Comparison of ENCODE assay signal across 17 cellular contexts in the genomic region with DNA sequence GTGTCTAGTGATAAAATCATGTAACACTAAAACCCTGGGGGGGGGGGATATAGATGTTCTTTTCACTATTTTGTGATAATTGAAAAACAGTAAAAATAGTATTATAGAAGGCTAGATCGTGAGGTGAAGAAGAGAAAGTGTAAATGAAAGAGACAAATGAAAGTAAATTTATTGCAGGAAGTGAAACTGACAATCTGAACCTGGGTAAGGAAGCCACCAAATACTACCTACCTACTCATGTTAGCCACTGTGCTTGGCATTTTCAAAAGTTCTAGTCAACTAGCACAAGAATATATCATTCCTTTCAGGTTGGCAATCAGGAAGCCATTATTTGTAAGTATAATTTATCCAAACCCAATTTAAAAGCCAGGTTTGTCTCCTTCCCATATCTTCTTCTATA.
DNase-seq lines count a peak whose midpoint lies in the region; TF ChIP-seq lines count a peak whose summit lies in the region.
"Had no signal": no experiment of that assay in that cellular context is flagged by ENCODE, and none has a peak within 500 bp of the region (broad histone marks: within the 10 kb centered on the region; RNA-seq: fewer than 3 reads in every experiment).

No MANE protein-coding gene starts in this region.

- H3K9ac ChIP-seq in Karpas-422 (ENCODE audit: low read length) = no peak overlapping the region
- no peak overlapping the region for H3K9ac ChIP-seq in OCI-LY1 (ENCODE audit: low read length)
- H3K9ac ChIP-seq in mesendoderm (ENCODE audit: low read length) = no peak overlapping the region
- H3K9ac ChIP-seq: GM23248 had no signal

- H3K4me3 ChIP-seq in Karpas-422 (ENCODE audit: low read length) (no peak overlapping the region), OCI-LY1 (ENCODE audit: low read depth, low read length, poor library complexity, severe bottlenecking) (no peak overlapping the region), mesendoderm (ENCODE audit: low read length) (no peak overlapping the region)
- H3K4me3 ChIP-seq: A549, GM23248 had no signal

- no peak overlapping the region for H3K18ac ChIP-seq in mesendoderm (ENCODE audit: low read length)

- no peak overlapping the region for H2BK120ac ChIP-seq in mesendoderm (ENCODE audit: low read depth, low read length)

- peak; percentile 0 for DNase-seq in NOMO-1 treated with DMSO at 0.1 percent for 48 hours (lab: John Stamatoyannopoulos, UW; ENCODE audit: unreplicated experiment)
- DNase-seq in NOMO-1 (lab: John Stamatoyannopoulos, UW; ENCODE audit: unreplicated experiment in 2 of 2) = no peak
- no peak for DNase-seq in Karpas-422
- no peak for DNase-seq in NCI-H524 (lab: John Stamatoyannopoulos, UW)
- DNase-seq in mesendoderm = no peak
- no peak for DNase-seq in GOT3 (lab: John Stamatoyannopoulos, UW)
- no peak for DNase-seq in NCI-H187 (lab: John Stamatoyannopoulos, UW)
- DNase-seq: AML-193; Caco-2; CD4-positive, alpha-beta T cell; GM23248; H7; KG1 had no signal

- H3K4me2 ChIP-seq in Karpas-422 (ENCODE audit: low read depth, low read length, poor library complexity, severe bottlenecking) (peak overlapping the region; percentile 35), OCI-LY1 (ENCODE audit: low read length) (peak overlapping the region; percentile 32; the same call in 1 of the 2 replicates), mesendoderm (ENCODE audit: low read length) (no peak overlapping the region)
- H3K4me2 ChIP-seq: A549 had no signal

- no peak overlapping the region for H2AK5ac ChIP-seq in mesendoderm (ENCODE audit: low read length)

- H3F3A ChIP-seq in OCI-LY1 (ENCODE audit: insufficient read depth, low read length) = no peaks in the 10 kb centered on the region

- no peak overlapping the region for H3K27ac ChIP-seq in Karpas-422 (ENCODE audit: low read length)
- peak overlapping the region; percentile 8 for H3K27ac ChIP-seq in OCI-LY1 (ENCODE audit: low read depth, low read length, poor library complexity, severe bottlenecking)
- H3K27ac ChIP-seq in mesendoderm (ENCODE audit: low read depth, low read length) = no peak overlapping the region
- H3K27ac ChIP-seq: 22Rv1, A549, C4-2B, GM23248 had no signal

- H3K9me3 ChIP-seq in Karpas-422 (ENCODE audit: low read length) (peaks cover 33% of the 10 kb centered on the region), OCI-LY1 (ENCODE audit: low read length) (no peaks in the 10 kb centered on the region)
- H3K9me3 ChIP-seq: A549, Caco-2 had no signal

- no peaks in the 10 kb centered on the region for H3K79me1 ChIP-seq in mesendoderm (ENCODE audit: low read length)

- H2AFZ ChIP-seq in Karpas-422 (ENCODE audit: low read length) (peak overlapping the region; percentile 54; the same call in 1 of the 2 replicates), OCI-LY1 (ENCODE audit: low read length) (no peak overlapping the region)
- H2AFZ ChIP-seq: GM23248 had no signal

- H3K4me1 ChIP-seq in Karpas-422 (ENCODE audit: low read length) (no peaks in the 10 kb centered on the region), OCI-LY1 (ENCODE audit: insufficient read depth, low read length, severe bottlenecking) (peaks cover 22% of the 10 kb centered on the region), mesendoderm (ENCODE audit: control insufficient read depth, low read depth, low read length) (no peaks in the 10 kb centered on the region)
- H3K4me1 ChIP-seq: A549, Caco-2 had no signal

- H4K20me1 ChIP-seq in Karpas-422 (ENCODE audit: insufficient read depth, low read depth, low read length) (no peaks in the 10 kb centered on the region), OCI-LY1 (ENCODE audit: insufficient read depth, low read length) (no peaks in the 10 kb centered on the region)

- H3K27me3 ChIP-seq in Karpas-422 (ENCODE audit: low read length) (no peaks in the 10 kb centered on the region), OCI-LY1 (ENCODE audit: insufficient read depth, low read length) (no peaks in the 10 kb centered on the region), mesendoderm (ENCODE audit: insufficient read depth, low read length, poor library complexity) (no peaks in the 10 kb centered on the region)

- H3K79me2 ChIP-seq in Karpas-422 (ENCODE audit: low read length) (no peaks in the 10 kb centered on the region), OCI-LY1 (ENCODE audit: insufficient read depth, low read length) (no peaks in the 10 kb centered on the region), mesendoderm (ENCODE audit: control insufficient read depth, insufficient read depth, low read length) (no peaks in the 10 kb centered on the region)

- H3K4ac ChIP-seq in mesendoderm (ENCODE audit: low read depth, low read length) = no peak overlapping the region

- no CpG with 5 or more reads among the region's 1 CpG for WGBS in mesendoderm (ENCODE audit: extremely low coverage, insufficient coverage, low lambda C conversion rate)

- no peak overlapping the region for H2BK15ac ChIP-seq in mesendoderm (replicated peaks; ENCODE audit: low read depth)

- no peak overlapping the region for H2BK5ac ChIP-seq in mesendoderm (ENCODE audit: low read length)

- no peak overlapping the region for H4K8ac ChIP-seq in mesendoderm (ENCODE audit: low read depth, low read length)

- H3K56ac ChIP-seq in mesendoderm (ENCODE audit: low read length) = no peak overlapping the region

- no peak for TF ChIP-seq CTCF in OCI-LY1 (IDR thresholded peaks at IDR 0.05; ENCODE audit: low read length)

- no peak overlapping the region for H3K23ac ChIP-seq in mesendoderm (ENCODE audit: low read length)

- H3K9me2 ChIP-seq in Karpas-422 (replicated peaks; ENCODE audit: insufficient read depth, low read length) (no peaks in the 10 kb centered on the region), OCI-LY1 (ENCODE audit: low read depth, low read length) (no peaks in the 10 kb centered on the region)

- H4K5ac ChIP-seq in mesendoderm (ENCODE audit: low read length) = no peak overlapping the region

- no peaks in the 10 kb centered on the region for H3K36me3 ChIP-seq in Karpas-422 (ENCODE audit: insufficient read depth, low read length)
- no peaks in the 10 kb centered on the region for H3K36me3 ChIP-seq in OCI-LY1 (ENCODE audit: insufficient read depth, low read length)
- no peaks in the 10 kb centered on the region for H3K36me3 ChIP-seq in mesendoderm (ENCODE audit: control insufficient read depth, insufficient read depth, low read length)
